1 cellular context compared by ENCODE assay signal in genomic region chr5:150140830-150141229, GRCh38.
TF ChIP-seq lines count a peak whose summit lies in the region.

No MANE protein-coding gene starts in this region.

TF ChIP-seq in IMR-90, 13 proteins besides CTCF, POLR2A, EP300 and RAD21:
- no peak; the same call in 1 of the 2 replicates for TF ChIP-seq MAFK (IDR thresholded peaks at IDR 0.05; ENCODE audit: low read depth, low read length)
- peak; percentile 40; the same call in 1 of the 2 replicates for TF ChIP-seq FOS (IDR thresholded peaks at IDR 0.05; ENCODE audit: low read depth, low read length)
- TF ChIP-seq USF2 (IDR thresholded peaks at IDR 0.05; ENCODE audit: low read depth, low read length) = peak; percentile 40; the same call in 1 of the 2 replicates
- peak; percentile 58 for TF ChIP-seq BHLHE40 (IDR thresholded peaks at IDR 0.05; ENCODE audit: low read depth, low read length)
- TF ChIP-seq ELK1 (IDR thresholded peaks at IDR 0.05; ENCODE audit: borderline replicate concordance, low read depth, low read length) = no peak
- peak; percentile 88 for TF ChIP-seq MXI1 (IDR thresholded peaks at IDR 0.05; ENCODE audit: borderline replicate concordance, low read depth, low read length)
- TF ChIP-seq CEBPB (IDR thresholded peaks at IDR 0.05; ENCODE audit: low read depth, low read length) = no peak
- TF ChIP-seq NFE2L2 (IDR thresholded peaks at IDR 0.05; ENCODE audit: low read depth, low read length) = peak; percentile 27; the same call in 1 of the 2 replicates
- TF ChIP-seq MAZ (IDR thresholded peaks at IDR 0.05; ENCODE audit: borderline replicate concordance, low read depth, low read length) = peak; percentile 97
